In the genomic region with DNA sequence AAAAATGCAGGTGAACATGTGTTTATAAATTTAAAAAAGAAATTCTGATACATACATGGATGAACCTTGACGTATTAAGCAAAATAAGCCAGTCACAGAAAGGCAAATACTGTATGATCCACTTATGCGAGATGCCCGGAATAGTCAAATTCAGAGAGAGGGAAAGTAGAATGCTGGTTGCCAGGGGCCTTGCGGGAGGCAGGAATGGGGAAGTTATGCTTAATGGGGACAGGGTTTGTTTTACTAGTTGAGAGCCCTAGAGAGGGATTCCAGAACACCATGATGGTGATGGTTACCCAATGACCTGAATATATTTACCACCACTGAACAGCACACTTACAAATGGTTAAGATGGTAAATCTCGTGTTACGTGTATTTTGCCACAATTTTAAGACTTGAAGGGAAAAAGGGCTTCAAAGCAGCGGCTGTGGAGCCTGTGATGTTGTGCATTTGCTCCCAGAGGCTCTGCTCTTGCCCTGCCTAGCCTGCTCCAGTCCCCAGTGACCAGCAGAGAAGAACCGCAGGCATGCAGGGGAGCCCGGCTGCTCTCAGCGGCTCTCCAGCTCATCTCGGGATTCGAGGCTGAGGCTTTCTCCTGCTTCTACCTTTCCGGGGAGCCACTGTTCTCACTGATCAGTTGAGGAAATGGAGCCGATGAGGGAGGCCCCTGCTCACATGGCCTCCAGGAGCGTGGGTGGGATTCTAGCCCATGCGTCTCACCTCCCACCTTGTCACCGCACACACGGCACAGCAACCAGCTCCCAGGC, we compare ENCODE assay signal across 1 cellular context.
A peak's percentile ranks its signal among the peaks of the same experiment; 100 is the strongest.
TF ChIP-seq lines count a peak whose summit lies in the region.

No MANE protein-coding gene starts in this region.

TF ChIP-seq in K562, 482 proteins besides CTCF, POLR2A, EP300 and RAD21:
- TF ChIP-seq SMAD3 (CRISPR knock-in tag; conservative IDR thresholded peaks at IDR 0.05), result no peak
- 0 out of 2 replicates have a peak, but pooled peaks have one; percentile 21 for TF ChIP-seq POLR2G (IDR thresholded peaks at IDR 0.05; ENCODE audit: low read depth, low read length)
